10 cellular contexts compared by ENCODE assay signal in the genomic region with DNA sequence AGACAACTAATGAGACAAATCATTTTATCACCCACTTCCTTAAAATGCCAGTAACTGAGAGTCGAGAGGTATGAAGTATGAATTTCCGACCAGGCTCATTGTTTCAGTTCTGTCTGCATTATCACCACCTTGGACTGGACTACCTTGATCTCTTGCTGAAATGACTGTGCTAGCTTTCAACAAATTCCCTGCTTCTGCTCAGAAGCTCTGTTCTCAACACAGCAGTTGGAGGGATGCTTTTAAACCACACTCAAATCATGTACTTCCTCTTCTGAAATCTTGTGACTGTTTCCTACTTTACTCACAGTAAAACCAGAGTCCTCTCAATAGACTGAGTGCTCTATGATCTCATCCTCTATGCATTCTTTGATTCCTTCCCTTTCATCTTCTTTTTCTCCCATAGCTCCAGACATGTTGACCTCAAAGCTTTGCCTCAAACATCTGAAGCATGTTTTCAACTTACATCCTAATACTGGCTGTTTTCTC.
DNase-seq lines count a peak whose midpoint lies in the region; ATAC-seq and TF ChIP-seq lines count a peak whose summit lies in the region.
"Had no signal": no experiment of that assay in that cellular context is flagged by ENCODE, and none has a peak within 500 bp of the region (broad histone marks: within the 10 kb centered on the region; RNA-seq: fewer than 3 reads in every experiment).

No MANE protein-coding gene starts in this region.

- H3K9me3 ChIP-seq in OCI-LY3 (ENCODE audit: insufficient read depth, low read length) (peaks cover 5% of the 10 kb centered on the region; the same call in 1 of the 2 replicates), mucosa of descending colon (no peaks in the 10 kb centered on the region), tibial artery (no peaks in the 10 kb centered on the region), Karpas-422 (ENCODE audit: low read length) (no peaks in the 10 kb centered on the region), WERI-Rb-1 (ENCODE audit: severe bottlenecking) (no peaks in the 10 kb centered on the region)
- H3K9me3 ChIP-seq: heart right ventricle had no signal

- ATAC-seq in GM18505 (IDR thresholded peaks at IDR 0.05; ENCODE audit: unreplicated experiment) = peak; percentile 96
- ATAC-seq in HG02759 (IDR thresholded peaks at IDR 0.05; ENCODE audit: unreplicated experiment) = peak; percentile 95
- peak; percentile 56 for ATAC-seq in mucosa of descending colon

- H3K4me1 ChIP-seq in OCI-LY3 (ENCODE audit: low read length) = peaks cover 30% of the 10 kb centered on the region
- H3K4me1 ChIP-seq in mucosa of descending colon (ENCODE audit: low read depth) = no peaks in the 10 kb centered on the region
- no peaks in the 10 kb centered on the region for H3K4me1 ChIP-seq in tibial artery
- no peaks in the 10 kb centered on the region for H3K4me1 ChIP-seq in Karpas-422 (ENCODE audit: low read length)

- no peak for DNase-seq in mucosa of descending colon
- no peak for DNase-seq in tibial artery
- DNase-seq in Karpas-422 = no peak
- no peak for DNase-seq in stimulated activated CD4-positive, alpha-beta T cell treated with anti-CD3 and anti-CD28 coated beads, Interleukin-4, amount 100 ng/mL, for 1 hour
- no peak for DNase-seq in WERI-Rb-1
- DNase-seq: activated B cell treated with CpG ODN at 0.5 μM for 24 hours, heart right ventricle had no signal

- TF ChIP-seq CTCF in OCI-LY3 (IDR thresholded peaks at IDR 0.05; ENCODE audit: low read depth, low read length) (no peak), mucosa of descending colon (IDR thresholded peaks at IDR 0.05) (no peak), tibial artery (IDR thresholded peaks at IDR 0.05) (no peak), WERI-Rb-1 (IDR thresholded peaks at IDR 0.05; ENCODE audit: low read depth, low read length) (no peak)

- no peak overlapping the region; the same call in 1 of the 2 replicates for H2AFZ ChIP-seq in OCI-LY3 (ENCODE audit: low read depth, low read length)
- no peak overlapping the region for H2AFZ ChIP-seq in Karpas-422 (ENCODE audit: low read length)

- H3K9ac ChIP-seq in OCI-LY3 (ENCODE audit: low read length) (peak overlapping the region; percentile 61; the same call in 1 of the 2 replicates), Karpas-422 (ENCODE audit: low read length) (no peak overlapping the region)

- H3K79me2 ChIP-seq in OCI-LY3 (ENCODE audit: low read length) = no peaks in the 10 kb centered on the region
- H3K79me2 ChIP-seq in Karpas-422 (ENCODE audit: low read length) = no peaks in the 10 kb centered on the region

- intact Hi-C loops in mucosa of descending colon (cut with DNase I, micrococcal nuclease) (no loop called here), tibial artery (cut with DNase I; ENCODE audit: low total_unique reads) (no loop called here)

- H3K4me3 ChIP-seq in OCI-LY3 (ENCODE audit: low read length) = peak overlapping the region; percentile 17; the same call in 1 of the 2 replicates
- no peak overlapping the region for H3K4me3 ChIP-seq in mucosa of descending colon
- H3K4me3 ChIP-seq in tibial artery = no peak overlapping the region
- no peak overlapping the region for H3K4me3 ChIP-seq in Karpas-422 (ENCODE audit: low read length)
- no peak overlapping the region for H3K4me3 ChIP-seq in WERI-Rb-1 (ENCODE audit: low read depth, low read length)
- H3K4me3 ChIP-seq: heart right ventricle had no signal

- no peak for TF ChIP-seq POLR2A in GM18505 (IDR thresholded peaks at IDR 0.05; ENCODE audit: borderline replicate concordance, extremely low read depth, insufficient read depth, insufficient read length)

- H4K20me1 ChIP-seq in OCI-LY3 (ENCODE audit: insufficient read depth, low read length) (no peaks in the 10 kb centered on the region), Karpas-422 (ENCODE audit: insufficient read depth, low read depth, low read length) (no peaks in the 10 kb centered on the region)

- H3K9me2 ChIP-seq in Karpas-422 (replicated peaks; ENCODE audit: insufficient read depth, low read length) = no peaks in the 10 kb centered on the region

- H3K27me3 ChIP-seq in OCI-LY3 (ENCODE audit: low read depth, low read length) = no peaks in the 10 kb centered on the region
- no peaks in the 10 kb centered on the region for H3K27me3 ChIP-seq in tibial artery
- no peaks in the 10 kb centered on the region for H3K27me3 ChIP-seq in Karpas-422 (ENCODE audit: low read length)
- no peaks in the 10 kb centered on the region for H3K27me3 ChIP-seq in WERI-Rb-1 (ENCODE audit: insufficient read depth, low read depth, severe bottlenecking)

- H3K27ac ChIP-seq in OCI-LY3 (ENCODE audit: low read length) (peak overlapping the region; percentile 97), tibial artery (no peak overlapping the region), Karpas-422 (ENCODE audit: low read length) (no peak overlapping the region), WERI-Rb-1 (no peak overlapping the region)

- peak overlapping the region; percentile 60 for H3K4me2 ChIP-seq in OCI-LY3 (ENCODE audit: low read length)
- no peak overlapping the region for H3K4me2 ChIP-seq in Karpas-422 (ENCODE audit: low read depth, low read length, poor library complexity, severe bottlenecking)

- H3K36me3 ChIP-seq in OCI-LY3 (replicated peaks; ENCODE audit: low read depth, low read length) (peaks cover 21% of the 10 kb centered on the region), mucosa of descending colon (ENCODE audit: low read depth) (no peaks in the 10 kb centered on the region), tibial artery (no peaks in the 10 kb centered on the region), Karpas-422 (ENCODE audit: insufficient read depth, low read length) (no peaks in the 10 kb centered on the region), WERI-Rb-1 (no peaks in the 10 kb centered on the region)
- H3K36me3 ChIP-seq: heart right ventricle had no signal
